ENCODE assay signal across 11 cellular contexts in genomic region chr1:21913258-21913657, GRCh38. TPM values are rescaled to one million over a fixed set of nuclear protein-coding genes. Genes with fewer than 3 reads are reported as not detected.
DNase-seq lines count a peak whose midpoint lies in the region; TF ChIP-seq lines count a peak whose summit lies in the region.
"Had no signal": no experiment of that assay in that cellular context is flagged by ENCODE, and none has a peak within 500 bp of the region (broad histone marks: within the 10 kb centered on the region; RNA-seq: fewer than 3 reads in every experiment).

No MANE protein-coding gene starts in this region.

- no CpG with 5 or more reads among the region's 8 CpGs for WGBS in mesendoderm (ENCODE audit: extremely low coverage, insufficient coverage, low lambda C conversion rate)
- 79% methylated on average over 2 of the region's 8 CpGs for WGBS in suprapubic skin

- no peak overlapping the region for H3K23ac ChIP-seq in mesendoderm (ENCODE audit: low read length)

- TF ChIP-seq POLR2A in suprapubic skin (IDR thresholded peaks at IDR 0.05) = no peak

- no peak overlapping the region for H2BK15ac ChIP-seq in mesendoderm (replicated peaks; ENCODE audit: low read depth)

- no peak overlapping the region for H3K4me3 Mint-ChIP-seq in chondrocyte (ENCODE audit: unreplicated experiment)

- peak overlapping the region; percentile 99 for H3K27ac Mint-ChIP-seq in chondrocyte (ENCODE audit: unreplicated experiment)

- DNase-seq in chondrocyte (ENCODE audit: low spot score) = no peak
- DNase-seq in mesendoderm = peak; percentile 92
- no peak for DNase-seq in suprapubic skin (ENCODE audit: low spot score in 2 of 2)
- DNase-seq in SW 1271 (lab: John Stamatoyannopoulos, UW) = no peak
- no peak for DNase-seq in NK-92 (lab: John Stamatoyannopoulos, UW; ENCODE audit: unreplicated experiment)
- DNase-seq in NCI-H526 treated with DMSO at 0.1 percent for 48 hours (lab: John Stamatoyannopoulos, UW) = no peak
- DNase-seq: activated T-cell treated with anti-CD3 and anti-CD28 coated beads, Interleukin-2, amount 50 U/mL, for 1 hour; NCI-H1436; stimulated activated CD4-positive, alpha-beta T cell treated with anti-CD3 and anti-CD28 coated beads, Interleukin-12 subunit alpha, Interleukin-12 subunit beta, amount 100 ng/mL, for 4 hours; T-helper 9 cell had no signal

- H3K79me1 ChIP-seq in mesendoderm (ENCODE audit: low read length) = peaks cover 8% of the 10 kb centered on the region

- H3K9me3 Mint-ChIP-seq in chondrocyte (ENCODE audit: low read depth) = no peaks in the 10 kb centered on the region

- peak overlapping the region; percentile 70 for H3K56ac ChIP-seq in mesendoderm (ENCODE audit: low read length)

- H3K9me3 ChIP-seq in suprapubic skin = no peaks in the 10 kb centered on the region

- H3K9ac ChIP-seq in mesendoderm (ENCODE audit: low read length) = peak overlapping the region; percentile 43

- no peak overlapping the region for H2BK120ac ChIP-seq in mesendoderm (ENCODE audit: low read depth, low read length)

- H3K27ac ChIP-seq in mesendoderm (ENCODE audit: low read depth, low read length) (peak overlapping the region; percentile 91), suprapubic skin (peak overlapping the region; percentile 88)

- TF ChIP-seq EP300 in Ishikawa (IDR thresholded peaks at IDR 0.05; ENCODE audit: borderline replicate concordance) (peak; percentile 49; the same call in 1 of the 2 replicates), suprapubic skin (IDR thresholded peaks at IDR 0.05) (no peak)

- no peak for TF ChIP-seq CTCF in chondrocyte (IDR thresholded peaks at IDR 0.05)
- no peak for TF ChIP-seq CTCF in suprapubic skin (IDR thresholded peaks at IDR 0.05)

- H3K36me3 ChIP-seq in mesendoderm (ENCODE audit: control insufficient read depth, insufficient read depth, low read length) (no peaks in the 10 kb centered on the region), suprapubic skin (no peaks in the 10 kb centered on the region)

- no peak for TF ChIP-seq RAD21 in Ishikawa (IDR thresholded peaks at IDR 0.05; ENCODE audit: low read depth)

- peaks cover 15% of the 10 kb centered on the region for H3K4me1 ChIP-seq in mesendoderm (ENCODE audit: control insufficient read depth, low read depth, low read length)
- H3K4me1 ChIP-seq in suprapubic skin = peaks cover 80% of the 10 kb centered on the region

- H3K4me3 ChIP-seq in mesendoderm (ENCODE audit: low read length) (no peak overlapping the region), suprapubic skin (no peak overlapping the region)

- H4K5ac ChIP-seq in mesendoderm (ENCODE audit: low read length) = no peak overlapping the region

- H3K27me3 ChIP-seq in mesendoderm (ENCODE audit: insufficient read depth, low read length, poor library complexity) (no peaks in the 10 kb centered on the region), suprapubic skin (no peaks in the 10 kb centered on the region)

- peak overlapping the region; percentile 81 for H2BK5ac ChIP-seq in mesendoderm (ENCODE audit: low read length)

- no peaks in the 10 kb centered on the region for H3K79me2 ChIP-seq in mesendoderm (ENCODE audit: control insufficient read depth, insufficient read depth, low read length)

- no peak overlapping the region for H3K4ac ChIP-seq in mesendoderm (ENCODE audit: low read depth, low read length)

- no peak overlapping the region for H4K8ac ChIP-seq in mesendoderm (ENCODE audit: low read depth, low read length)

- peaks cover 83% of the 10 kb centered on the region for H3K4me1 Mint-ChIP-seq in chondrocyte (ENCODE audit: low read depth)

- no peak overlapping the region for H2AK5ac ChIP-seq in mesendoderm (ENCODE audit: low read length)

- peak overlapping the region; percentile 42 for H3K18ac ChIP-seq in mesendoderm (ENCODE audit: low read length)

- H3K36me3 Mint-ChIP-seq in chondrocyte (ENCODE audit: low read depth) = peaks cover 8% of the 10 kb centered on the region

- H3K4me2 ChIP-seq in mesendoderm (ENCODE audit: low read length) = no peak overlapping the region

- no peaks in the 10 kb centered on the region for H3K27me3 Mint-ChIP-seq in chondrocyte (ENCODE audit: low read depth)

TF ChIP-seq in Ishikawa, 13 proteins besides CTCF, POLR2A, EP300 and RAD21:
- no peak for TF ChIP-seq CEBPB (IDR thresholded peaks at IDR 0.05)
- TF ChIP-seq YY1 (IDR thresholded peaks at IDR 0.05; ENCODE audit: low read depth) = no peak
- no peak for TF ChIP-seq FOXM1 (IDR thresholded peaks at IDR 0.05; ENCODE audit: borderline replicate concordance, low read depth)
- TF ChIP-seq EGR1 (IDR thresholded peaks at IDR 0.05) = no peak
- no peak for TF ChIP-seq TAF1 (IDR thresholded peaks at IDR 0.05; ENCODE audit: low read depth)
- no peak for TF ChIP-seq REST (IDR thresholded peaks at IDR 0.05; ENCODE audit: low read depth)
- TF ChIP-seq TCF12 (IDR thresholded peaks at IDR 0.05; ENCODE audit: low read depth) = no peak
- no peak for TF ChIP-seq CREB1 (IDR thresholded peaks at IDR 0.05; ENCODE audit: low read depth)
- no peak for TF ChIP-seq MAX (IDR thresholded peaks at IDR 0.05)
- TF ChIP-seq ZBTB7A (IDR thresholded peaks at IDR 0.05; ENCODE audit: low read depth) = no peak

RNA-seq across cellular contexts. Expression of gene HSPG2, which starts 23.9 kb away (rescaled TPM):
- 348 to 488 TPM (median 481 TPM) in 3 replicates for total RNA-seq in chondrocyte
- 10.1 TPM for polyA plus RNA-seq in mesendoderm (2013, experiment 1 of 2)
- polyA plus RNA-seq in mesendoderm (2013, experiment 2 of 2) = 9.4 TPM
- 100 to 1,000 TPM in 3 of 4 donors, 10 to 100 TPM in 1; 97.5 to 164 (median 131) TPM for total RNA-seq in suprapubic skin
